In genomic region chr16:1670371-1670770, GRCh38 we compare ENCODE assay signal across 20 cellular contexts. TPM values are rescaled to one million over a fixed set of nuclear protein-coding genes. Genes with fewer than 3 reads are reported as not detected.
DNase-seq lines count a peak whose midpoint lies in the region; ATAC-seq, FAIRE-seq and TF ChIP-seq lines count a peak whose summit lies in the region.
"Had no signal": no experiment of that assay in that cellular context is flagged by ENCODE, and none has a peak within 500 bp of the region (broad histone marks: within the 10 kb centered on the region; RNA-seq: fewer than 3 reads in every experiment).

No MANE protein-coding gene starts in this region.

- no peaks in the 10 kb centered on the region for H4K20me1 ChIP-seq in hepatocyte (ENCODE audit: insufficient read depth, poor library complexity, severe bottlenecking)

- no peak overlapping the region for H4K12ac ChIP-seq in trophoblast cell (ENCODE audit: low read depth, low read length)

- intact Hi-C loops in Right ventricle myocardium superior (cut with DNase I) (no loop called here), kidney (cut with DNase I) (no loop called here)

- FAIRE-seq in kidney (lab: Jason Lieb, UNC): no peak
- FAIRE-seq: A549, D721Med, G401.6, GM12891, GM19239 had no signal

- H3K4me2 ChIP-seq in trophoblast cell (ENCODE audit: low read length) (no peak overlapping the region), hepatocyte (no peak overlapping the region)
- H3K4me2 ChIP-seq: A549; BLaER1 treated with 17β-estradiol and CSF1 and Interleukin-3, amounts not matched to agents 10 nM and 100 nM had no signal

- H3K79me2 ChIP-seq in trophoblast cell (ENCODE audit: control insufficient read depth, insufficient read depth, low read length, poor library complexity) (no peaks in the 10 kb centered on the region), hepatocyte (no peaks in the 10 kb centered on the region)

- no peak overlapping the region for H2BK12ac ChIP-seq in trophoblast cell (ENCODE audit: low read length)

- no peak overlapping the region for H2AK5ac ChIP-seq in trophoblast cell (ENCODE audit: low read length)

- H2BK5ac ChIP-seq in trophoblast cell (ENCODE audit: low read depth, low read length, poor library complexity): no peak overlapping the region

- H3K4me3 ChIP-seq in right atrium auricular region (no peak overlapping the region), kidney (ENCODE audit: low read length in 2 of 2) (no peak overlapping the region), trophoblast cell (ENCODE audit: low read depth, low read length) (no peak overlapping the region), hepatocyte (no peak overlapping the region)
- H3K4me3 ChIP-seq: A549; BLaER1 treated with 17β-estradiol and CSF1 and Interleukin-3, amounts not matched to agents 10 nM and 100 nM had no signal

- H3K27ac ChIP-seq in right atrium auricular region (no peak overlapping the region), kidney (ENCODE audit: low read depth in 2 of 2, low read length in 2 of 2) (no peak overlapping the region), trophoblast cell (ENCODE audit: low read depth, low read length) (no peak overlapping the region), hepatocyte (no peak overlapping the region)
- H3K27ac ChIP-seq: 22Rv1; A549; BLaER1 treated with 17β-estradiol and CSF1 and Interleukin-3, amounts not matched to agents 10 nM and 100 nM; C4-2B had no signal

- H3K9ac ChIP-seq in kidney (ENCODE audit: low read length in 2 of 2) (no peak overlapping the region), trophoblast cell (ENCODE audit: low read length) (no peak overlapping the region)
- H3K9ac ChIP-seq: BLaER1 treated with 17β-estradiol and CSF1 and Interleukin-3, amounts not matched to agents 10 nM and 100 nM had no signal

- H2AFZ ChIP-seq in trophoblast cell (ENCODE audit: insufficient read depth, low read length, poor library complexity) (no peak overlapping the region), hepatocyte (no peak overlapping the region)

- no peak overlapping the region for H4K8ac ChIP-seq in trophoblast cell (ENCODE audit: low read depth, low read length)

- DNase-seq in Right ventricle myocardium superior (peak; percentile 3), right atrium auricular region (ENCODE audit: low spot score) (no peak), kidney (peak; percentile 45), trophoblast cell (no peak), hepatocyte (ENCODE audit: low spot score) (no peak)
- DNase-seq: AML-193; Caco-2; Calu3; CD4-positive, alpha-beta T cell; CD8-positive, alpha-beta T cell; DMS79 treated with DMSO at 0.1 percent for 48 hours; GF-D8 had no signal

- H3K4ac ChIP-seq in trophoblast cell (ENCODE audit: low read depth, low read length): no peak overlapping the region

- no peak overlapping the region for H3K14ac ChIP-seq in trophoblast cell (ENCODE audit: low read length)

- no peak overlapping the region for H2BK120ac ChIP-seq in trophoblast cell (ENCODE audit: insufficient read depth, low read length, poor library complexity)

- H3K18ac ChIP-seq in trophoblast cell (ENCODE audit: low read length): no peak overlapping the region

- no peak overlapping the region for H4K91ac ChIP-seq in trophoblast cell (ENCODE audit: low read depth, low read length)

- H3K27me3 ChIP-seq in right atrium auricular region (no peaks in the 10 kb centered on the region), trophoblast cell (ENCODE audit: insufficient read depth, low read length) (no peaks in the 10 kb centered on the region), hepatocyte (no peaks in the 10 kb centered on the region)
- H3K27me3 ChIP-seq: BLaER1 treated with 17β-estradiol and CSF1 and Interleukin-3, amounts not matched to agents 10 nM and 100 nM had no signal

- no CpG with 5 or more reads among the region's 19 CpGs for WGBS in trophoblast cell (ENCODE audit: extremely low coverage, insufficient coverage, insufficient read length)
- WGBS in hepatocyte (ENCODE audit: low lambda C conversion rate, missing lambda C conversion rate): 96% methylated on average over 8 of the region's 19 CpGs

- H3K23ac ChIP-seq in trophoblast cell (ENCODE audit: low read length): no peak overlapping the region

- H3K36me3 ChIP-seq in right atrium auricular region: peaks cover 96% of the 10 kb centered on the region
- H3K36me3 ChIP-seq in kidney (ENCODE audit: control insufficient read depth in 1 of 2, insufficient read depth in 2 of 2, low read length in 2 of 2): peaks cover 62 to 71% of the 10 kb centered on the region in 2 donors
- H3K36me3 ChIP-seq in trophoblast cell (ENCODE audit: control insufficient read depth in 1 of 2, insufficient read depth in 2 of 2, low read length in 2 of 2): peaks cover 84 to 91% of the 10 kb centered on the region in 2 experiments
- no peaks in the 10 kb centered on the region for H3K36me3 ChIP-seq in hepatocyte (replicated peaks; ENCODE audit: insufficient read depth, low read depth)

- H3K9me3 ChIP-seq in right atrium auricular region (no peaks in the 10 kb centered on the region), kidney (ENCODE audit: control insufficient read depth in 1 of 2, low read length in 2 of 2) (no peaks in the 10 kb centered on the region), trophoblast cell (ENCODE audit: insufficient read depth, low read depth, low read length) (peaks cover 6% of the 10 kb centered on the region), hepatocyte (ENCODE audit: low read depth) (no peaks in the 10 kb centered on the region)
- H3K9me3 ChIP-seq: A549; BLaER1 treated with 17β-estradiol and CSF1 and Interleukin-3, amounts not matched to agents 10 nM and 100 nM; Caco-2 had no signal

- TF ChIP-seq CTCF in right atrium auricular region (IDR thresholded peaks at IDR 0.05): no peak
- TF ChIP-seq CTCF in kidney (IDR thresholded peaks at IDR 0.05; ENCODE audit: borderline replicate concordance, extremely low read depth, insufficient read depth): no peak
- TF ChIP-seq CTCF in hepatocyte (IDR thresholded peaks at IDR 0.05; ENCODE audit: poor library complexity): no peak

- peaks cover 3% of the 10 kb centered on the region for H3K79me1 ChIP-seq in trophoblast cell (ENCODE audit: low read length)

- peaks cover 0 to 9% of the 10 kb centered on the region in 2 donors for H3K4me1 ChIP-seq in right atrium auricular region
- no peaks in the 10 kb centered on the region for H3K4me1 ChIP-seq in kidney (ENCODE audit: control insufficient read depth in 1 of 2, insufficient read depth in 1 of 2, low read depth in 1 of 2, low read length in 2 of 2)
- H3K4me1 ChIP-seq in trophoblast cell (ENCODE audit: control insufficient read depth in 1 of 2, insufficient read depth in 2 of 2, low read length in 2 of 2): peaks cover 12 to 13% of the 10 kb centered on the region in 2 experiments
- no peaks in the 10 kb centered on the region for H3K4me1 ChIP-seq in hepatocyte (ENCODE audit: insufficient read depth)

- ATAC-seq in Right ventricle myocardium superior (ENCODE audit: poor library complexity): no peak
- ATAC-seq: A549; CD8-positive, alpha-beta T cell had no signal

- H3K9me2 ChIP-seq in hepatocyte (replicated peaks; ENCODE audit: insufficient read depth): no peaks in the 10 kb centered on the region

RNA-seq across cellular contexts. Expression of gene JPT2, which starts 7.7 kb away (rescaled TPM):
- total RNA-seq in Right ventricle myocardium superior (30.6 TPM), right atrium auricular region (10 to 100 TPM; 11.7 to 16.1 TPM), kidney (89.3 TPM), hepatocyte (52.0 and 56.1 TPM in 2 replicates)
- polyA plus RNA-seq in kidney (ENCODE audit: insufficient read depth, low read depth, low replicate concordance) (32.8 TPM), hepatocyte (7.8 and 9.2 TPM in 2 replicates)
- 156 and 161 TPM in 2 replicates for polyA plus RNA-seq in trophoblast cell (2013)

RNA-seq across cellular contexts. Expression of gene MAPK8IP3, which starts 35.6 kb away (rescaled TPM):
- total RNA-seq in Right ventricle myocardium superior: 61.4 TPM
- 10 to 100 TPM; 43.1 to 43.3 TPM for total RNA-seq in right atrium auricular region
- total RNA-seq in kidney: 67.7 TPM
- polyA plus RNA-seq in kidney (ENCODE audit: insufficient read depth, low read depth, low replicate concordance): 10.6 TPM
- polyA plus RNA-seq in trophoblast cell (2013): 38.0 and 39.0 TPM in 2 replicates
- 25.4 and 42.3 TPM in 2 replicates for total RNA-seq in hepatocyte
- polyA plus RNA-seq in hepatocyte: 44.9 and 71.9 TPM in 2 replicates

RNA-seq across cellular contexts. Expression of gene CRAMP1, which starts 58.2 kb away (rescaled TPM):
- total RNA-seq in Right ventricle myocardium superior (10.0 TPM), right atrium auricular region (1 to 10 TPM; 7.7 to 9.7 TPM), kidney (20.0 TPM), hepatocyte (7.0 and 8.2 TPM in 2 replicates)
- polyA plus RNA-seq in kidney (ENCODE audit: insufficient read depth, low read depth, low replicate concordance) (2.9 TPM), hepatocyte (6.7 and 9.9 TPM in 2 replicates)
- 12.5 and 12.7 TPM in 2 replicates for polyA plus RNA-seq in trophoblast cell (2013)

RNA-seq across cellular contexts. Expression of gene IFT140, which starts 58.5 kb away (rescaled TPM):
- total RNA-seq in Right ventricle myocardium superior (8.4 TPM), right atrium auricular region (10 to 100 TPM in 1 of 2 donors, 1 to 10 TPM in 1; 6.4 to 13.0 TPM), kidney (38.0 TPM), hepatocyte (18.8 and 21.5 TPM in 2 replicates)
- polyA plus RNA-seq in kidney (ENCODE audit: insufficient read depth, low read depth, low replicate concordance) (13.5 TPM), hepatocyte (18.5 and 22.9 TPM in 2 replicates)
- 8.5 and 9.0 TPM in 2 replicates for polyA plus RNA-seq in trophoblast cell (2013)

Comparison
In these comparisons a context has a peak if more than half of its experiments do, and no peak if none do; other contexts are left out.
1. DNase-seq: peak in Right ventricle myocardium superior (single experiment) and kidney (single experiment); none in right atrium auricular region (single experiment), trophoblast cell (0 of 2) and hepatocyte (single experiment).